Comparison of ENCODE assay signal across 1 cellular context in the genomic region with DNA sequence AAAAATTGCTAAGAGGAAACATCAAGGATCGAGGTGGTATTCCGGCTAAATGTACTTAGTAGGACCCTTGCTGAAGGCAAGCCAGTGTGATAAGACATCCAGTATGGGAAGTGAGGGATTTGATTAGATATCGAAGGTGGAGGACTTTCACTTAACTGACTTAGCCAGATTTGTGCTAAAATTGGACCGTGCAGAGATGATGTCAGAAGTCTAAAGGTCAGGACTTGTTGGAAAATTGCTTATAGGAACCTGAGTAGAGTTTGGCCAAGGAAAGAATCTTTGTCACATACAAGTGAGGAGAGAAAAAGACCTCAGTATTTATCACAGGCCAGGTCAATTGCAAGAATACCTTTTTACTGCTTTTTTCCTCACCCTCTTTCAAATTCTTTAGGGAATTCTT.
TF ChIP-seq lines count a peak whose summit lies in the region.

No MANE protein-coding gene starts in this region.

TF ChIP-seq in HepG2, 621 proteins besides CTCF, POLR2A, EP300 and RAD21:
- TF ChIP-seq HNF4A (CRISPR knock-in tag; IDR thresholded peaks at IDR 0.05) (peak; percentile 54), ZNF614 (CRISPR knock-in tag; IDR thresholded peaks at IDR 0.05; ENCODE audit: borderline replicate concordance) (no peak), HNF4G (IDR thresholded peaks at IDR 0.05; ENCODE audit: borderline replicate concordance, low read depth, low read length) (0 out of 2 replicates have a peak, but pooled peaks have one; percentile 42), HNF4G (CRISPR knock-in tag; IDR thresholded peaks at IDR 0.05; ENCODE audit: borderline replicate concordance, low read depth) (no peak)
